ENCODE assay signal across 1 cellular context in genomic region chr6:43856005-43856765, GRCh38.
A peak's percentile ranks its signal among the peaks of the same experiment; 100 is the strongest.
TF ChIP-seq lines count a peak whose summit lies in the region.

No MANE protein-coding gene starts in this region.

TF ChIP-seq in HepG2, 621 proteins besides CTCF, POLR2A, EP300 and RAD21 (continued from another document and continues in another):
- TF ChIP-seq ZKSCAN8 (CRISPR knock-in tag; IDR thresholded peaks at IDR 0.05; ENCODE audit: borderline replicate concordance): peak; percentile 87; the same call in 1 of the 2 replicates
- TF ChIP-seq TAF1 (CRISPR knock-in tag; IDR thresholded peaks at IDR 0.05): no peak
- TF ChIP-seq ZNF501 (CRISPR knock-in tag; IDR thresholded peaks at IDR 0.05): peak; percentile 65; the same call in 1 of the 2 replicates
- no peak for TF ChIP-seq MLX (CRISPR knock-in tag; IDR thresholded peaks at IDR 0.05)
- no peak for TF ChIP-seq RELA (CRISPR knock-in tag; IDR thresholded peaks at IDR 0.05)
- no peak for TF ChIP-seq ZNF20 (CRISPR knock-in tag; IDR thresholded peaks at IDR 0.05)
- TF ChIP-seq ZFP36L1 (CRISPR knock-in tag; IDR thresholded peaks at IDR 0.05): no peak
- TF ChIP-seq SRSF1 (optimal IDR thresholded peaks at IDR 0.05; ENCODE audit: low read depth, low read length): no peak
- no peak for TF ChIP-seq ZNF326 (CRISPR knock-in tag; IDR thresholded peaks at IDR 0.05; ENCODE audit: borderline replicate concordance)
- peak; percentile 80 for TF ChIP-seq ZBTB43 (CRISPR knock-in tag; conservative IDR thresholded peaks at IDR 0.05)
- no peak for TF ChIP-seq SNAPC4 (CRISPR knock-in tag; IDR thresholded peaks at IDR 0.05)
- TF ChIP-seq POGK (CRISPR knock-in tag; conservative IDR thresholded peaks at IDR 0.05): peak; percentile 86
- TF ChIP-seq THAP11 (CRISPR knock-in tag; IDR thresholded peaks at IDR 0.05): peak; percentile 62
- TF ChIP-seq ZMYM2 (CRISPR knock-in tag; IDR thresholded peaks at IDR 0.05): no peak
- peak; percentile 95 for TF ChIP-seq SMC3 (IDR thresholded peaks at IDR 0.05; ENCODE audit: low read length)
- no peak for TF ChIP-seq SNAI1 (CRISPR knock-in tag; IDR thresholded peaks at IDR 0.05; ENCODE audit: borderline replicate concordance)
- TF ChIP-seq STAG1 (CRISPR knock-in tag; IDR thresholded peaks at IDR 0.05): peak; percentile 96
- no peak for TF ChIP-seq ZBTB8A (CRISPR knock-in tag; IDR thresholded peaks at IDR 0.05; ENCODE audit: borderline replicate concordance, low read depth)
- no peak for TF ChIP-seq MTERF4 (CRISPR knock-in tag; IDR thresholded peaks at IDR 0.05)
- TF ChIP-seq RNF219 (CRISPR knock-in tag; IDR thresholded peaks at IDR 0.05): no peak
- no peak for TF ChIP-seq ZNF781 (CRISPR knock-in tag; IDR thresholded peaks at IDR 0.05; ENCODE audit: borderline replicate concordance, not compliant biosample characterization)
- no peak for TF ChIP-seq PCBP2 (optimal IDR thresholded peaks at IDR 0.05; ENCODE audit: low read depth, low read length, poor library complexity, severe bottlenecking)
- peak; percentile 66 for TF ChIP-seq ZBTB33 (CRISPR knock-in tag; IDR thresholded peaks at IDR 0.05)
- no peak for TF ChIP-seq AGO2 (optimal IDR thresholded peaks at IDR 0.05; ENCODE audit: low read depth, low read length)
- TF ChIP-seq EZH2 (conservative IDR thresholded peaks at IDR 0.05; ENCODE audit: low read depth, low read length): no peak
- no peak for TF ChIP-seq ATRX (CRISPR knock-in tag; IDR thresholded peaks at IDR 0.05; ENCODE audit: borderline replicate concordance)
- peak; percentile 74; the same call in 1 of the 2 replicates for TF ChIP-seq ZNF768 (CRISPR knock-in tag; IDR thresholded peaks at IDR 0.05)
- TF ChIP-seq EHMT2 (IDR thresholded peaks at IDR 0.05; ENCODE audit: borderline replicate concordance, low read depth, low read length): no peak
- TF ChIP-seq ZNF460 (CRISPR knock-in tag; IDR thresholded peaks at IDR 0.05; ENCODE audit: borderline replicate concordance): no peak
- TF ChIP-seq XBP1 (CRISPR knock-in tag; IDR thresholded peaks at IDR 0.05): no peak
- no peak for TF ChIP-seq NR1H2 (CRISPR knock-in tag; IDR thresholded peaks at IDR 0.05; ENCODE audit: borderline replicate concordance, low read depth)
- TF ChIP-seq ZFP36L2 (CRISPR knock-in tag; IDR thresholded peaks at IDR 0.05): no peak
- TF ChIP-seq SMAD3 (CRISPR knock-in tag; IDR thresholded peaks at IDR 0.05): peak; percentile 64; the same call in 1 of the 2 replicates
- TF ChIP-seq ZNF710 (CRISPR knock-in tag; IDR thresholded peaks at IDR 0.05; ENCODE audit: borderline replicate concordance): peak; percentile 61; the same call in 1 of the 2 replicates
- peak; percentile 85 for TF ChIP-seq ZFY (CRISPR knock-in tag; IDR thresholded peaks at IDR 0.05)
- TF ChIP-seq ZNF800 (CRISPR knock-in tag; IDR thresholded peaks at IDR 0.05): no peak
- TF ChIP-seq ZNF367 (CRISPR knock-in tag; IDR thresholded peaks at IDR 0.05; ENCODE audit: borderline replicate concordance): no peak
- TF ChIP-seq NR2C2 (CRISPR knock-in tag; IDR thresholded peaks at IDR 0.05; ENCODE audit: borderline replicate concordance): peak; percentile 57; the same call in 1 of the 2 replicates
- TF ChIP-seq ZSCAN5A (CRISPR knock-in tag; IDR thresholded peaks at IDR 0.05; ENCODE audit: borderline replicate concordance): no peak
